ENCODE assay signal across 8 cellular contexts in genomic region chr3:144995856-144996255, GRCh38.
"Had no signal": no experiment of that assay in that cellular context is flagged by ENCODE, and none has a peak within 500 bp of the region (broad histone marks: within the 10 kb centered on the region; RNA-seq: fewer than 3 reads in every experiment).

No MANE protein-coding gene starts in this region.

- DNase-seq: GDM1, GF-D8 had no signal

- H3K4me3 ChIP-seq: GM12878 had no signal

- ATAC-seq: GM12878 had no signal

- FAIRE-seq: G401.6, GM12878, GM12891, GM12892, GM18507, GM19239 had no signal
